In genomic region chr4:38334791-38335190, GRCh38 we compare ENCODE assay signal across 20 cellular contexts.
A peak's percentile ranks its signal among the peaks of the same experiment; 100 is the strongest.
DNase-seq lines count a peak whose midpoint lies in the region; ATAC-seq and TF ChIP-seq lines count a peak whose summit lies in the region.
"Had no signal": no experiment of that assay in that cellular context is flagged by ENCODE, and none has a peak within 500 bp of the region (broad histone marks: within the 10 kb centered on the region; RNA-seq: fewer than 3 reads in every experiment).

No MANE protein-coding gene starts in this region.

- peak overlapping the region; percentile 31 to 67 for H3K4me3 Mint-ChIP-seq in activated T-cell treated with anti-CD3 and anti-CD28 coated beads, Interleukin-2, amount 50 U/mL, for 72 hours
- H3K4me3 Mint-ChIP-seq in activated T-cell treated with anti-CD3 and anti-CD28 coated beads, Interleukin-2, amount 50 U/mL, for 24 hours: no peak overlapping the region
- peak overlapping the region; percentile 46 for H3K4me3 Mint-ChIP-seq in activated T-helper 17 cell treated with anti-CD3 and anti-CD28 coated beads, Interleukin-2, amount 50 U/mL, for 72 hours
- no peak overlapping the region for H3K4me3 Mint-ChIP-seq in nephron
- H3K4me3 Mint-ChIP-seq: activated B cell treated with CpG ODN at 0.5 μM for 24 hours; activated CD4-positive, alpha-beta memory T cell treated with anti-CD3 and anti-CD28 coated beads for 36 hours had no signal

- H3K27me3 ChIP-seq in HL-60 (ENCODE audit: insufficient read depth, poor library complexity, severe bottlenecking) (no peaks in the 10 kb centered on the region), stomach (no peaks in the 10 kb centered on the region)
- H3K27me3 ChIP-seq: esophagus squamous epithelium, ovary, transverse colon had no signal

- H3K27ac Mint-ChIP-seq in activated T-cell treated with anti-CD3 and anti-CD28 coated beads, Interleukin-2, amount 50 U/mL, for 72 hours: peak overlapping the region; percentile 40
- no peak overlapping the region for H3K27ac Mint-ChIP-seq in activated T-cell treated with anti-CD3 and anti-CD28 coated beads, Interleukin-2, amount 50 U/mL, for 24 hours
- H3K27ac Mint-ChIP-seq in activated T-helper 17 cell treated with anti-CD3 and anti-CD28 coated beads, Interleukin-2, amount 50 U/mL, for 72 hours: no peak overlapping the region
- H3K27ac Mint-ChIP-seq in nephron: peak overlapping the region; percentile 53 to 83 (median 72)
- H3K27ac Mint-ChIP-seq: activated B cell treated with CpG ODN at 0.5 μM for 24 hours; activated CD4-positive, alpha-beta memory T cell treated with anti-CD3 and anti-CD28 coated beads for 36 hours had no signal

- H3K36me3 ChIP-seq in stomach: no peaks in the 10 kb centered on the region
- H3K36me3 ChIP-seq: esophagus squamous epithelium, ovary, transverse colon had no signal

- H3K4me1 ChIP-seq in stomach: peaks cover 0 to 6% (median under 1%) of the 10 kb centered on the region in 4 donors
- H3K4me1 ChIP-seq: transverse colon had no signal

- no peak for TF ChIP-seq POLR2A in stomach (IDR thresholded peaks at IDR 0.05)

- H3K4me3 ChIP-seq in HL-60 (replicated peaks; ENCODE audit: insufficient read depth, low read length) (no peak overlapping the region), stomach (no peak overlapping the region)
- H3K4me3 ChIP-seq: esophagus squamous epithelium, ovary, transverse colon had no signal

- no peak for TF ChIP-seq EP300 in stomach (IDR thresholded peaks at IDR 0.05)

- H3K9me3 Mint-ChIP-seq in activated T-cell treated with anti-CD3 and anti-CD28 coated beads, Interleukin-2, amount 50 U/mL, for 72 hours: peaks cover 11 to 16% of the 10 kb centered on the region in 2 donors
- peaks cover 18% of the 10 kb centered on the region for H3K9me3 Mint-ChIP-seq in activated T-cell treated with anti-CD3 and anti-CD28 coated beads, Interleukin-2, amount 50 U/mL, for 24 hours
- peaks cover 12% of the 10 kb centered on the region for H3K9me3 Mint-ChIP-seq in activated T-helper 17 cell treated with anti-CD3 and anti-CD28 coated beads, Interleukin-2, amount 50 U/mL, for 72 hours
- H3K9me3 Mint-ChIP-seq in nephron: peaks cover 28% of the 10 kb centered on the region

- H3K27ac ChIP-seq in HL-60 (replicated peaks) (peak overlapping the region; percentile 49; the same call in 1 of the 2 replicates), stomach (no peak overlapping the region)
- H3K27ac ChIP-seq: ovary, transverse colon had no signal

- intact Hi-C loops in stomach (cut with DNase I; ENCODE audit: low total_unique reads) (no loop called here), posterior cingulate gyrus (cut with DNase I) (no loop called here)

- 28 to 48% (median 35%) methylated on average over 1 of the region's 1 CpG for WGBS in stomach, 5 donors

- TF ChIP-seq CTCF in HL-60 (IDR thresholded peaks at IDR 0.05; ENCODE audit: insufficient read depth, low read length) (no peak), nephron (IDR thresholded peaks at IDR 0.05; ENCODE audit: unreplicated experiment in 3 of 3) (no peak), stomach (IDR thresholded peaks at IDR 0.05) (no peak)

- peaks cover 0 to 19% (median 8%) of the 10 kb centered on the region in 4 donors for H3K9me3 ChIP-seq in stomach
- H3K9me3 ChIP-seq: ovary had no signal

- ATAC-seq in activated T-cell treated with anti-CD3 and anti-CD28 coated beads, Interleukin-2, amount 50 U/mL, for 72 hours (replicated peaks in 1 of 2): no peak
- no peak for ATAC-seq in activated T-helper 17 cell treated with anti-CD3 and anti-CD28 coated beads, Interleukin-2, amount 50 U/mL, for 72 hours (replicated peaks)
- ATAC-seq in HG03139 (IDR thresholded peaks at IDR 0.05; ENCODE audit: unreplicated experiment): no peak
- ATAC-seq: right cardiac atrium, SK-N-SH treated with all-trans-retinoic acid at 6 μM for 48 hours had no signal

- H3K4me1 Mint-ChIP-seq in activated T-cell treated with anti-CD3 and anti-CD28 coated beads, Interleukin-2, amount 50 U/mL, for 72 hours (ENCODE audit: low read depth): peaks cover 42% of the 10 kb centered on the region
- peaks cover 44% of the 10 kb centered on the region for H3K4me1 Mint-ChIP-seq in activated T-cell treated with anti-CD3 and anti-CD28 coated beads, Interleukin-2, amount 50 U/mL, for 24 hours (ENCODE audit: low read depth)
- H3K4me1 Mint-ChIP-seq in activated T-helper 17 cell treated with anti-CD3 and anti-CD28 coated beads, Interleukin-2, amount 50 U/mL, for 72 hours: peaks cover 10% of the 10 kb centered on the region
- H3K4me1 Mint-ChIP-seq in nephron: peaks cover 14% of the 10 kb centered on the region

- DNase-seq in activated T-cell treated with anti-CD3 and anti-CD28 coated beads, Interleukin-2, amount 50 U/mL, for 72 hours: no peak
- no peak for DNase-seq in activated T-cell treated with anti-CD3 and anti-CD28 coated beads, Interleukin-2, amount 50 U/mL, for 24 hours
- DNase-seq in HL-60 (ENCODE audit: low read depth in 1 of 2, low spot score in 1 of 2): no peak
- no peak for DNase-seq in stomach
- no peak for DNase-seq in posterior cingulate gyrus
- DNase-seq: activated B cell treated with CpG ODN at 0.5 μM for 24 hours; activated CD4-positive, alpha-beta memory T cell treated with anti-CD3 and anti-CD28 coated beads for 36 hours; effector CD8-positive, alpha-beta T cell; esophagus squamous epithelium; NCI-H524 treated with DMSO at 0.1 percent for 48 hours; ovary; right cardiac atrium; stimulated activated CD4-positive, alpha-beta T cell treated with anti-CD3 and anti-CD28 coated beads, Interleukin-4, amount 100 ng/mL, for 24 hours; stimulated activated naive CD4-positive, alpha-beta T cell treated with Interleukin-2 at 50 U/mL for 16 hours; T-helper 9 cell; transverse colon had no signal

- H3K36me3 Mint-ChIP-seq in activated T-cell treated with anti-CD3 and anti-CD28 coated beads, Interleukin-2, amount 50 U/mL, for 72 hours (ENCODE audit: insufficient read depth in 2 of 2): peaks cover 15 to 26% of the 10 kb centered on the region in 2 donors
- peaks cover 12% of the 10 kb centered on the region for H3K36me3 Mint-ChIP-seq in activated T-cell treated with anti-CD3 and anti-CD28 coated beads, Interleukin-2, amount 50 U/mL, for 24 hours (ENCODE audit: low read depth)
- H3K36me3 Mint-ChIP-seq in activated T-helper 17 cell treated with anti-CD3 and anti-CD28 coated beads, Interleukin-2, amount 50 U/mL, for 72 hours (ENCODE audit: low read depth): no peaks in the 10 kb centered on the region
- H3K36me3 Mint-ChIP-seq in nephron (ENCODE audit: low read depth): peaks cover 16% of the 10 kb centered on the region

- H3K27me3 Mint-ChIP-seq in activated T-cell treated with anti-CD3 and anti-CD28 coated beads, Interleukin-2, amount 50 U/mL, for 72 hours (ENCODE audit: low read depth): peaks cover 9% of the 10 kb centered on the region
- peaks cover 7% of the 10 kb centered on the region for H3K27me3 Mint-ChIP-seq in activated T-cell treated with anti-CD3 and anti-CD28 coated beads, Interleukin-2, amount 50 U/mL, for 24 hours
- peaks cover 8% of the 10 kb centered on the region for H3K27me3 Mint-ChIP-seq in activated T-helper 17 cell treated with anti-CD3 and anti-CD28 coated beads, Interleukin-2, amount 50 U/mL, for 72 hours
- no peaks in the 10 kb centered on the region for H3K27me3 Mint-ChIP-seq in nephron (ENCODE audit: low read depth)

Comparison
In these comparisons a context has a peak if more than half of its experiments do, and no peak if none do; other contexts are left out.
1. H3K27ac Mint-ChIP-seq: peak in activated T-cell treated with anti-CD3 and anti-CD28 coated beads, Interleukin-2, amount 50 U/mL, for 72 hours (single experiment) and nephron (3 of 3); none in activated T-cell treated with anti-CD3 and anti-CD28 coated beads, Interleukin-2, amount 50 U/mL, for 24 hours (single experiment) and activated T-helper 17 cell treated with anti-CD3 and anti-CD28 coated beads, Interleukin-2, amount 50 U/mL, for 72 hours (single experiment).
2. H3K4me3 Mint-ChIP-seq: peak in activated T-cell treated with anti-CD3 and anti-CD28 coated beads, Interleukin-2, amount 50 U/mL, for 72 hours (2 of 2) and activated T-helper 17 cell treated with anti-CD3 and anti-CD28 coated beads, Interleukin-2, amount 50 U/mL, for 72 hours (single experiment); none in activated T-cell treated with anti-CD3 and anti-CD28 coated beads, Interleukin-2, amount 50 U/mL, for 24 hours (single experiment) and nephron (0 of 3).